In the genomic region with DNA sequence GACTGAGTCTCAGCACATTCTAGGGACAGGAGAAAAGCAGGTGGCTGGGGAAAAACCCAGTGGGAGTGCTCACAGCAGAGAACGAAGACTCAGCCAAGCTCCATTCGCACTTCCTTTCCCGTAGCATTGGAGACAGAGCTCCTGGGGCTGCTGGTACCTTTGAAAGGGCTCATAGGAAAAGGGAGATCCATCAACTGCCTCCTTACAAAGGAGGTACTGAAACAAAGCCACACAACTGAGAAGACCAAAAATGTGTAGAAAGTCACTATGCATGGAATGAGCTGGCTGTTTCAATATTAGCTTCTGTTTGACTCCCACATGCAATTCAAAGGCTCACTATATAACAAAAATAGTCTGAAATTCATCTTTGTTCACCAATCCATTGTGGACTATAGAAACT, we compare ENCODE assay signal across 18 cellular contexts. TPM values are rescaled to one million over a fixed set of nuclear protein-coding genes. Genes with fewer than 3 reads are reported as not detected.
DNase-seq lines count a peak whose midpoint lies in the region; ATAC-seq and TF ChIP-seq lines count a peak whose summit lies in the region.
"Had no signal": no experiment of that assay in that cellular context is flagged by ENCODE, and none has a peak within 500 bp of the region (broad histone marks: within the 10 kb centered on the region; RNA-seq: fewer than 3 reads in every experiment).

No MANE protein-coding gene starts in this region.

- H3K27ac Mint-ChIP-seq in stimulated activated naive B cell treated with anti-CD40 and anti-IgM and Interleukin-4, amounts not matched to agents 10 μg/mL and 1 μg/mL and 100 μg/mL, for 72 hours, result no peak overlapping the region
- H3K27ac Mint-ChIP-seq: CD8-positive, alpha-beta T cell had no signal

- H3K9me3 Mint-ChIP-seq in stimulated activated naive B cell treated with anti-CD40 and anti-IgM and Interleukin-4, amounts not matched to agents 10 μg/mL and 1 μg/mL and 100 μg/mL, for 72 hours, result peaks cover 0 to under 1% of the 10 kb centered on the region in 2 donors
- H3K9me3 Mint-ChIP-seq: CD8-positive, alpha-beta T cell had no signal

- H3K9me3 ChIP-seq in lower lobe of right lung, result no peaks in the 10 kb centered on the region
- H3K9me3 ChIP-seq: A549, left lung, sigmoid colon, transverse colon had no signal

- no peaks in the 10 kb centered on the region for H3K27me3 Mint-ChIP-seq in stimulated activated naive B cell treated with anti-CD40 and anti-IgM and Interleukin-4, amounts not matched to agents 10 μg/mL and 1 μg/mL and 100 μg/mL, for 72 hours

- no peak overlapping the region for H3K4me3 ChIP-seq in lower lobe of right lung
- H3K4me3 ChIP-seq: A549, left lung, sigmoid colon, transverse colon had no signal

- no peaks in the 10 kb centered on the region for H3K27me3 ChIP-seq in lower lobe of right lung (ENCODE audit: low read depth)
- H3K27me3 ChIP-seq: foreskin keratinocyte, left lung, sigmoid colon, transverse colon had no signal

- no peak overlapping the region for H3K27ac ChIP-seq in lower lobe of right lung
- H3K27ac ChIP-seq: A549, foreskin keratinocyte, left lung, sigmoid colon, transverse colon had no signal

- peaks cover 12 to 21% of the 10 kb centered on the region in 2 donors for H3K4me1 Mint-ChIP-seq in stimulated activated naive B cell treated with anti-CD40 and anti-IgM and Interleukin-4, amounts not matched to agents 10 μg/mL and 1 μg/mL and 100 μg/mL, for 72 hours

- H3K36me3 ChIP-seq in lower lobe of right lung, result peaks cover 5% of the 10 kb centered on the region
- H3K36me3 ChIP-seq: transverse colon had no signal

- peaks cover 9% of the 10 kb centered on the region for H3K4me1 ChIP-seq in lower lobe of right lung
- H3K4me1 ChIP-seq: A549, foreskin keratinocyte, transverse colon had no signal

- peak; percentile 50 for DNase-seq in activated CD8-positive, alpha-beta memory T cell treated with anti-CD3 and anti-CD28 coated beads, Interleukin-2, amount 50 U/mL, for 48 hours
- DNase-seq in activated CD8-positive, alpha-beta memory T cell treated with anti-CD3 and anti-CD28 coated beads, Interleukin-2, amount 50 U/mL, for 4 hours, result no peak
- DNase-seq in stimulated activated naive B cell treated with anti-CD40 and anti-IgM and Interleukin-4, amounts not matched to agents 10 μg/mL and 1 μg/mL and 100 μg/mL, for 72 hours, result no peak
- DNase-seq in activated gamma-delta T cell treated with Interleukin-2 at 50 U/mL for 16 hours (no peak), Ammon's horn (ENCODE audit: low spot score) (no peak), lower lobe of right lung (no peak)
- DNase-seq: CD8-positive, alpha-beta T cell; foreskin keratinocyte; KG1; left lung; NCI-H1092 treated with DMSO at 0.1 percent for 48 hours; NCI-H2171 treated with DMSO at 0.1 percent for 48 hours; sigmoid colon; stimulated activated CD4-positive, alpha-beta T cell treated with anti-CD3 and anti-CD28 coated beads, Interleukin-4, amount 100 ng/mL, for 1 hour; transverse colon had no signal

- intact Hi-C loops in lower lobe of right lung (cut with DNase I), result no loop called here

- peaks cover 12 to 24% of the 10 kb centered on the region in 2 donors for H3K36me3 Mint-ChIP-seq in stimulated activated naive B cell treated with anti-CD40 and anti-IgM and Interleukin-4, amounts not matched to agents 10 μg/mL and 1 μg/mL and 100 μg/mL, for 72 hours

- no peak for TF ChIP-seq CTCF in lower lobe of right lung (IDR thresholded peaks at IDR 0.05)

- ATAC-seq in GM21447 (IDR thresholded peaks at IDR 0.05; ENCODE audit: unreplicated experiment) (peak; percentile 75), HG03378 (IDR thresholded peaks at IDR 0.05; ENCODE audit: unreplicated experiment) (peak; percentile 66), lower lobe of right lung (no peak)
- peak; percentile 87 to 92 for ATAC-seq in stimulated activated naive B cell treated with anti-CD40 and anti-IgM and Interleukin-4, amounts not matched to agents 10 μg/mL and 1 μg/mL and 100 μg/mL, for 72 hours (replicated peaks)
- ATAC-seq: A549; CD8-positive, alpha-beta T cell; foreskin keratinocyte; left lung had no signal

- H3K4me3 Mint-ChIP-seq in stimulated activated naive B cell treated with anti-CD40 and anti-IgM and Interleukin-4, amounts not matched to agents 10 μg/mL and 1 μg/mL and 100 μg/mL, for 72 hours, result no peak overlapping the region
- H3K4me3 Mint-ChIP-seq: CD8-positive, alpha-beta T cell had no signal

RNA-seq across cellular contexts. Expression of a gene that starts 16.9 kb away (rescaled TPM):
- 42.4 TPM for total RNA-seq in lower lobe of right lung

RNA-seq across cellular contexts. Expression of a gene that starts 45.7 kb away (rescaled TPM):
- total RNA-seq in lower lobe of right lung, result 7.3 TPM

RNA-seq across cellular contexts. Expression of a gene that starts 50.0 kb away (rescaled TPM):
- 23.7 TPM for total RNA-seq in lower lobe of right lung

Comparison
In these comparisons a context has a peak if more than half of its experiments do, and no peak if none do; other contexts are left out.
1. ATAC-seq: peak in GM21447 (single experiment), HG03378 (single experiment) and stimulated activated naive B cell treated with anti-CD40 and anti-IgM and Interleukin-4, amounts not matched to agents 10 μg/mL and 1 μg/mL and 100 μg/mL, for 72 hours (2 of 2); none in lower lobe of right lung (0 of 2).